ENCODE assay signal across 8 cellular contexts in genomic region chr19:1252818-1253513, GRCh38. TPM values are rescaled to one million over a fixed set of nuclear protein-coding genes. Genes with fewer than 3 reads are reported as not detected.
DNase-seq lines count a peak whose midpoint lies in the region; ATAC-seq and TF ChIP-seq lines count a peak whose summit lies in the region.

No MANE protein-coding gene starts in this region.

- ATAC-seq in activated CD4-positive, alpha-beta T cell treated with anti-CD3 and anti-CD28 coated beads for 36 hours: peak; percentile 45
- peak; percentile 38 for ATAC-seq in lung (ENCODE audit: insufficient read depth, low FRiP score)
- ATAC-seq in HG03196 (IDR thresholded peaks at IDR 0.05; ENCODE audit: unreplicated experiment): no peak
- ATAC-seq in HG02852 (IDR thresholded peaks at IDR 0.05; ENCODE audit: unreplicated experiment): no peak

- intact Hi-C loops in activated CD4-positive, alpha-beta T cell treated with anti-CD3 and anti-CD28 coated beads for 36 hours (cut with DNase I, micrococcal nuclease): no loop called here

- WGBS in lung, 2 donors: 0 to 1% methylated on average over 13 to 26 of the region's 26 CpGs

- peak overlapping the region; percentile 96 for H3K4me3 Mint-ChIP-seq in activated CD4-positive, alpha-beta T cell treated with anti-CD3 and anti-CD28 coated beads for 36 hours

- TF ChIP-seq CTCF in lung (IDR thresholded peaks at IDR 0.05; ENCODE audit: control extremely low read depth, extremely low read depth): no peak

- H3K36me3 Mint-ChIP-seq in activated CD4-positive, alpha-beta T cell treated with anti-CD3 and anti-CD28 coated beads for 36 hours (ENCODE audit: low read depth): peaks cover 50% of the 10 kb centered on the region

- POLR2A ChIA-PET in activated CD4-positive, alpha-beta T cell treated with anti-CD3 and anti-CD28 coated beads for 36 hours (lab: Charles Lee): interaction anchor here (1.2 to 1.8 kb wide), 4 partner anchors 9 to 22 kb away, joined by 4 to 39 read pairs (median 6); partner anchors contain the start of genes CIRBP and FAM174C

- H3K27me3 ChIP-seq in lung (ENCODE audit: control insufficient read depth, insufficient read depth): no peaks in the 10 kb centered on the region

- DNase-seq in GF-D8 (lab: John Stamatoyannopoulos, UW) (peak; percentile 95), NCI-H1436 treated with DMSO at 0.1 percent for 48 hours (lab: John Stamatoyannopoulos, UW) (peak; percentile 74), dedifferentiated amniotic fluid mesenchymal stem cell (ENCODE audit: extremely low spot score) (peak; percentile 96), lung (ENCODE audit: low spot score) (peak; percentile 93)
- DNase-seq in activated CD4-positive, alpha-beta T cell treated with anti-CD3 and anti-CD28 coated beads for 36 hours: peak; percentile 89
- DNase-seq in stimulated activated CD8-positive, alpha-beta memory T cell treated with anti-CD3 and anti-CD28 coated beads, Interleukin-7, amount 100 ng/mL, for 4 hours (ENCODE audit: low read depth in 2 of 2): peak; percentile 54 to 75

- H3K4me3 ChIP-seq in lung: peak overlapping the region; percentile 33

- H3K4me1 ChIP-seq in lung (ENCODE audit: control insufficient read depth in 2 of 2, insufficient read depth in 2 of 2, low read length in 2 of 2): peaks cover 7 to 27% of the 10 kb centered on the region in 2 donors

- no peaks in the 10 kb centered on the region for H3K9me3 Mint-ChIP-seq in activated CD4-positive, alpha-beta T cell treated with anti-CD3 and anti-CD28 coated beads for 36 hours (ENCODE audit: low read depth)

- peak overlapping the region; percentile 88 for H3K27ac Mint-ChIP-seq in activated CD4-positive, alpha-beta T cell treated with anti-CD3 and anti-CD28 coated beads for 36 hours

- CTCF ChIA-PET in activated CD4-positive, alpha-beta T cell treated with anti-CD3 and anti-CD28 coated beads for 36 hours (lab: Charles Lee): interaction anchor here (0.7 to 2.8 kb wide), 7 partner anchors 8 to 176 kb away, joined by 3 to 18 read pairs (median 5); partner anchors contain the start of gene CIRBP

- no peaks in the 10 kb centered on the region for H3K9me3 ChIP-seq in lung (ENCODE audit: control insufficient read depth in 2 of 2, insufficient read depth in 1 of 2, low read length in 1 of 2)

- H3K27me3 Mint-ChIP-seq in activated CD4-positive, alpha-beta T cell treated with anti-CD3 and anti-CD28 coated beads for 36 hours: no peaks in the 10 kb centered on the region

- peak overlapping the region; percentile 97 to 98 for H3K27ac ChIP-seq in lung (ENCODE audit: low read depth in 1 of 2, low read length in 1 of 2)

- H3K36me3 ChIP-seq in lung (ENCODE audit: control insufficient read depth in 2 of 2, insufficient read depth in 2 of 2, low read length in 2 of 2): peaks cover 28 to 62% of the 10 kb centered on the region in 2 donors

- H3K4me1 Mint-ChIP-seq in activated CD4-positive, alpha-beta T cell treated with anti-CD3 and anti-CD28 coated beads for 36 hours: peaks cover 21% of the 10 kb centered on the region

RNA-seq across cellular contexts. Expression of gene MIDN, which starts 4.6 kb away (rescaled TPM):
- total RNA-seq in activated CD4-positive, alpha-beta T cell treated with anti-CD3 and anti-CD28 coated beads for 36 hours: 10 to 100 TPM; 46.5 to 47.9 TPM
- 100 to 1,000 TPM in 1 of 2 donors, 10 to 100 TPM in 1; 39.7 to 185 TPM for total RNA-seq in lung
- polyA plus RNA-seq in lung: 10 to 100 TPM; 49.3 to 68.0 TPM

RNA-seq across cellular contexts. Expression of gene ATP5F1D, which starts 11.4 kb away (rescaled TPM):
- 100 to 1,000 TPM; 161 to 180 TPM for total RNA-seq in activated CD4-positive, alpha-beta T cell treated with anti-CD3 and anti-CD28 coated beads for 36 hours
- total RNA-seq in lung: 100 to 1,000 TPM in 1 of 2 donors, 10 to 100 TPM in 1; 27.1 to 217 TPM
- 100 to 1,000 TPM; 157 to 266 TPM for polyA plus RNA-seq in lung

RNA-seq across cellular contexts. Expression of gene CBARP, which starts 15.2 kb away (rescaled TPM):
- total RNA-seq in activated CD4-positive, alpha-beta T cell treated with anti-CD3 and anti-CD28 coated beads for 36 hours: 1 to 10 TPM in 1 of 2 experiments, under 1 TPM in 1; 0.82 to 1.1 TPM
- under 1 TPM; 0.23 to 0.83 TPM for total RNA-seq in lung
- polyA plus RNA-seq in lung: under 1 TPM; 0.41 to 0.77 TPM

RNA-seq across cellular contexts. Expression of gene CIRBP, which starts 16.2 kb away (rescaled TPM):
- total RNA-seq in activated CD4-positive, alpha-beta T cell treated with anti-CD3 and anti-CD28 coated beads for 36 hours: 100 to 1,000 TPM; 123 to 188 TPM
- total RNA-seq in lung: 100 to 1,000 TPM; 435 to 443 TPM
- polyA plus RNA-seq in lung: 100 to 1,000 TPM; 313 to 488 TPM

RNA-seq across cellular contexts. Expression of gene FAM174C, which starts 22.4 kb away (rescaled TPM):
- total RNA-seq in activated CD4-positive, alpha-beta T cell treated with anti-CD3 and anti-CD28 coated beads for 36 hours: 10 to 100 TPM; 75.3 to 88.3 TPM
- total RNA-seq in lung: 10 to 100 TPM; 17.5 to 66.5 TPM
- 10 to 100 TPM; 72.3 to 89.3 TPM for polyA plus RNA-seq in lung

Comparison
In these comparisons a context has a peak if more than half of its experiments do, and no peak if none do; other contexts are left out.
1. ATAC-seq: peak in activated CD4-positive, alpha-beta T cell treated with anti-CD3 and anti-CD28 coated beads for 36 hours (single experiment) and lung (single experiment); none in HG03196 (single experiment) and HG02852 (single experiment).
2. Peak in every context shown above with its lines, with median percentiles within 50 percentile points of each other: DNase-seq.